In genomic region chr14:76920572-76921175, GRCh38 we compare ENCODE assay signal across 8 cellular contexts.
DNase-seq lines count a peak whose midpoint lies in the region; ATAC-seq, FAIRE-seq and TF ChIP-seq lines count a peak whose summit lies in the region.

No MANE protein-coding gene starts in this region.

- H3K4me3 ChIP-seq in Jurkat, Clone E6-1 (ENCODE audit: low read length), result peak overlapping the region; percentile 34; the same call in 1 of the 2 replicates
- no peak overlapping the region for H3K4me3 ChIP-seq in esophagus muscularis mucosa
- H3K4me3 ChIP-seq in effector memory CD4-positive, alpha-beta T cell (ENCODE audit: insufficient read depth, low read depth, low read length, poor library complexity, severe bottlenecking), result no peak overlapping the region

- no peaks in the 10 kb centered on the region for H3K27me3 ChIP-seq in esophagus muscularis mucosa
- no peaks in the 10 kb centered on the region for H3K27me3 ChIP-seq in effector memory CD4-positive, alpha-beta T cell (replicated peaks; ENCODE audit: control insufficient read depth, insufficient read depth, low read length, poor library complexity, severe bottlenecking)

- peaks cover 54 to 82% (median 58%) of the 10 kb centered on the region in 4 donors for H3K4me1 ChIP-seq in esophagus muscularis mucosa
- H3K4me1 ChIP-seq in effector memory CD4-positive, alpha-beta T cell (ENCODE audit: control insufficient read depth, insufficient read depth, low read length, poor library complexity, severe bottlenecking), result peaks cover 31% of the 10 kb centered on the region

- no peak for ATAC-seq in stimulated activated effector memory CD8-positive, alpha-beta T cell treated with anti-CD3 and anti-CD28 coated beads, Interleukin-12 subunit alpha, Interleukin-12 subunit beta, amount 100 ng/mL, for 72 hours

- H3K27ac Mint-ChIP-seq in stimulated activated effector memory CD8-positive, alpha-beta T cell treated with anti-CD3 and anti-CD28 coated beads, Interleukin-12 subunit alpha, Interleukin-12 subunit beta, amount 100 ng/mL, for 72 hours, result peak overlapping the region; percentile 75

- TF ChIP-seq CTCF in esophagus muscularis mucosa (IDR thresholded peaks at IDR 0.05) (no peak), GM13976 (IDR thresholded peaks at IDR 0.05; ENCODE audit: borderline replicate concordance, control extremely low read depth, extremely low read depth, insufficient read depth, missing control alignments) (no peak)

- H3K9me3 Mint-ChIP-seq in stimulated activated effector memory CD8-positive, alpha-beta T cell treated with anti-CD3 and anti-CD28 coated beads, Interleukin-12 subunit alpha, Interleukin-12 subunit beta, amount 100 ng/mL, for 72 hours, result no peaks in the 10 kb centered on the region

- intact Hi-C loops in esophagus muscularis mucosa (cut with DNase I), result loop anchor here (5.0 kb wide), 1 partner anchor 37 kb away; no protein-coding TSS in a partner anchor

- H3K9me3 ChIP-seq in esophagus muscularis mucosa, result no peaks in the 10 kb centered on the region
- no peaks in the 10 kb centered on the region for H3K9me3 ChIP-seq in effector memory CD4-positive, alpha-beta T cell (ENCODE audit: control insufficient read depth, low read length)

- peak overlapping the region; percentile 20 for H3K4me3 Mint-ChIP-seq in stimulated activated effector memory CD8-positive, alpha-beta T cell treated with anti-CD3 and anti-CD28 coated beads, Interleukin-12 subunit alpha, Interleukin-12 subunit beta, amount 100 ng/mL, for 72 hours

- no peak for TF ChIP-seq EP300 in esophagus muscularis mucosa (IDR thresholded peaks at IDR 0.05)

- no peaks in the 10 kb centered on the region for H3K36me3 ChIP-seq in esophagus muscularis mucosa
- H3K36me3 ChIP-seq in effector memory CD4-positive, alpha-beta T cell (ENCODE audit: control insufficient read depth, insufficient read depth, low read length), result no peaks in the 10 kb centered on the region

- TF ChIP-seq POLR2A in esophagus muscularis mucosa (IDR thresholded peaks at IDR 0.05; ENCODE audit: low read depth), result no peak
- TF ChIP-seq POLR2A in GM12892 (IDR thresholded peaks at IDR 0.05; ENCODE audit: low read depth, low read length), result no peak

- FAIRE-seq in GM12892 (lab: Jason Lieb, UNC), result no peak

- no peaks in the 10 kb centered on the region for H3K36me3 Mint-ChIP-seq in stimulated activated effector memory CD8-positive, alpha-beta T cell treated with anti-CD3 and anti-CD28 coated beads, Interleukin-12 subunit alpha, Interleukin-12 subunit beta, amount 100 ng/mL, for 72 hours

- H3K27ac ChIP-seq in esophagus muscularis mucosa (replicated peaks in 1 of 4), result peak overlapping the region; percentile 90 to 96 (median 94)
- no peak overlapping the region for H3K27ac ChIP-seq in effector memory CD4-positive, alpha-beta T cell (ENCODE audit: insufficient read depth, low read length, poor library complexity, severe bottlenecking)

- peaks cover 27% of the 10 kb centered on the region for H3K4me1 Mint-ChIP-seq in stimulated activated effector memory CD8-positive, alpha-beta T cell treated with anti-CD3 and anti-CD28 coated beads, Interleukin-12 subunit alpha, Interleukin-12 subunit beta, amount 100 ng/mL, for 72 hours

- no peak for DNase-seq in Jurkat, Clone E6-1 (ENCODE audit: low read depth, low spot score)
- DNase-seq in NCI-H526 treated with DMSO at 0.1 percent for 48 hours (lab: John Stamatoyannopoulos, UW) (peak; percentile 76), esophagus muscularis mucosa (ENCODE audit: extremely low spot score) (no peak), GM13976 (ENCODE audit: low spot score) (no peak), NOMO-1 treated with DMSO at 0.1 percent for 48 hours (lab: John Stamatoyannopoulos, UW; ENCODE audit: unreplicated experiment) (no peak), GM12892 (ENCODE audit: insufficient read length) (no peak)
- DNase-seq in stimulated activated effector memory CD8-positive, alpha-beta T cell treated with anti-CD3 and anti-CD28 coated beads, Interleukin-12 subunit alpha, Interleukin-12 subunit beta, amount 100 ng/mL, for 72 hours (ENCODE audit: low spot score in 2 of 2), result no peak
- DNase-seq in effector memory CD4-positive, alpha-beta T cell, result no peak

- 75% methylated on average over 9 of the region's 10 CpGs for WGBS in esophagus muscularis mucosa

- in situ Hi-C loops in GM13976 (cut with MboI; ENCODE audit: low sequenced_read_pairs, unreplicated experiment), result no loop called here
